ENCODE assay signal across 30 cellular contexts in the genomic region with DNA sequence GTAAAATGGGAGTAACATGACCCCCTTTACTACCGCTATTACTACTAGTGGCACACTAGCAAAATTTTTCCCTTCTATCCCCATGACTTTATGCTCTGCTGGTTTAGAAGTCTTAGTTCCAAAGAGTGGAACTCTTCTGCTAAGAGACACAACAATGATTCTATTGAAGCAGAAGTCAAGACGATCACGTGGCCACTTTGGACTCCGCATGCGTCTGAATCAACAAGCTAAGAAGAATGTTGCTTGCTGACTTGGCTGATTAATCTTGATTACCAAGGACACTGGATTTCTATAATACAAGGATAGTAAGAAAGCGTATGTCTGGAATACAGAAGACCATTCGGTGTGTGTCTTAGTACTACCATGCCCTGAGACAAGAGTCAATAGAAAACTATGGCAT.
"Had no signal": no experiment of that assay in that cellular context is flagged by ENCODE, and none has a peak within 500 bp of the region (broad histone marks: within the 10 kb centered on the region; RNA-seq: fewer than 3 reads in every experiment).

No MANE protein-coding gene starts in this region.

- ATAC-seq: activated CD4-positive, CD25-positive, alpha-beta regulatory T cell treated with anti-CD3 and anti-CD28 coated beads, Interleukin-2, amount 50 U/mL, for 24 hours; activated CD8-positive, alpha-beta memory T cell treated with anti-CD3 and anti-CD28 coated beads, Interleukin-2, amount 10 ng/mL, durations not matched to agents 7 days and 5 days; activated CD8-positive, alpha-beta T cell treated with anti-CD3 and anti-CD28 coated beads for 36 hours; activated naive CD8-positive, alpha-beta T cell treated with anti-CD3 and anti-CD28 coated beads, Interleukin-2, amount 50 U/mL, for 24 hours; body of pancreas; effector memory CD8-positive, alpha-beta T cell; foreskin keratinocyte; gastroesophageal sphincter; T-helper 17 cell had no signal

- H3K9me3 ChIP-seq: adrenal gland, body of pancreas, esophagus muscularis mucosa, gastroesophageal sphincter had no signal

- H3K4me1 ChIP-seq: body of pancreas, esophagus muscularis mucosa, foreskin keratinocyte had no signal

- FAIRE-seq: colon had no signal

- H3K36me3 ChIP-seq: adrenal gland, esophagus muscularis mucosa, gastroesophageal sphincter, WERI-Rb-1 had no signal

- H3K4me3 ChIP-seq: adrenal gland, body of pancreas, esophagus muscularis mucosa, gastroesophageal sphincter had no signal

- DNase-seq: activated B cell treated with CpG ODN at 0.5 μM for 24 hours; activated CD4-positive, alpha-beta T cell treated with anti-CD3 and anti-CD28 coated beads for 48 hours; activated CD4-positive, alpha-beta T cell treated with anti-CD3 and anti-CD28 coated beads, Interleukin-2, amount 50 U/mL, for 1 hour; activated CD4-positive, alpha-beta T cell treated with anti-CD3 and anti-CD28 coated beads, Interleukin-2, amount 50 U/mL, for 48 hours; activated CD8-positive, alpha-beta memory T cell treated with anti-CD3 and anti-CD28 coated beads, Interleukin-2, amount 10 ng/mL, durations not matched to agents 7 days and 5 days; activated CD8-positive, alpha-beta memory T cell treated with anti-CD3 and anti-CD28 coated beads, Interleukin-2, amount 50 U/mL, for 4 hours; activated CD8-positive, alpha-beta T cell treated with anti-CD3 and anti-CD28 coated beads for 36 hours; activated effector memory CD4-positive, alpha-beta T cell treated with anti-CD3 and anti-CD28 coated beads, Interleukin-2, amount 50 U/mL, for 16 hours; activated naive CD4-positive, alpha-beta T cell treated with anti-CD3 and anti-CD28 coated beads for 36 hours; activated naive CD8-positive, alpha-beta T cell treated with anti-CD3 and anti-CD28 coated beads for 36 hours; activated naive CD8-positive, alpha-beta T cell treated with anti-CD3 and anti-CD28 coated beads, Interleukin-2, amount 50 U/mL, for 24 hours; activated T-cell treated with anti-CD3 and anti-CD28 coated beads, Interleukin-2, amount 50 U/mL, for 1 hour; activated T-cell treated with anti-CD3 and anti-CD28 coated beads, Interleukin-2, amount 50 U/mL, for 48 hours; adrenal gland; aorta; body of pancreas; cortex of kidney; dermis blood vessel endothelial cell; effector CD4-positive, alpha-beta T cell; effector memory CD8-positive, alpha-beta T cell; erythroblast; foreskin keratinocyte; T-helper 1 cell; T-helper 17 cell; T1000; WERI-Rb-1 had no signal

- H3K27me3 ChIP-seq: adrenal gland, body of pancreas, esophagus muscularis mucosa, gastroesophageal sphincter had no signal

- H3K27ac ChIP-seq: adrenal gland, body of pancreas, esophagus muscularis mucosa, foreskin keratinocyte, gastroesophageal sphincter, WERI-Rb-1 had no signal
